ENCODE assay signal across 12 cellular contexts in the genomic region with DNA sequence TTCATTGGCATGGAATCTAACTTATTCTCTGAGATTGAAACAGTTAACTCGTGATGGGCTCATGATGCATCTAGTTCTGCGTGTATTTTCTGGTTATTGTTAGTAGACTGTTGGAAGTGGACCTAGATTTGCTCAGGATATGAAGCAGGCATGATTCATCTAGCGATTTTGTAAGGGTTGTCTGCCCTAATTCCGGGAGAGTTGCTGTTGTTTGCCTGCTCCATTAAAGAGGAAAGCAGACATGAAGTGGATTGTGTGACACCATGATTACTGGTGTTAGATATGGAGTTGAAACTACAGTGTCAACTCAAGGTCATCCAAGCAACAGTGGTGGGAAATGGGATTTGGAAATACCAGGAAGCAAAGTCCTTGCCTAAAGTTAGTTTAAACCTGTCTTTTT. TPM values are rescaled to one million over a fixed set of nuclear protein-coding genes. Genes with fewer than 3 reads are reported as not detected.
DNase-seq lines count a peak whose midpoint lies in the region; ATAC-seq, FAIRE-seq and TF ChIP-seq lines count a peak whose summit lies in the region.
"Had no signal": no experiment of that assay in that cellular context is flagged by ENCODE, and none has a peak within 500 bp of the region (broad histone marks: within the 10 kb centered on the region; RNA-seq: fewer than 3 reads in every experiment).

No MANE protein-coding gene starts in this region.

- no peaks in the 10 kb centered on the region for H3K4me1 Mint-ChIP-seq in activated CD8-positive, alpha-beta T cell treated with anti-CD3 and anti-CD28 coated beads, Interleukin-2, amount 10 ng/mL, durations not matched to agents 7 days and 5 days (ENCODE audit: low read depth)

- H3K4me3 Mint-ChIP-seq in activated CD8-positive, alpha-beta T cell treated with anti-CD3 and anti-CD28 coated beads, Interleukin-2, amount 10 ng/mL, durations not matched to agents 7 days and 5 days, result no peak overlapping the region

- in situ Hi-C loops in Caki2 (cut with HindIII; ENCODE audit: low pct_unique_long_range_greater_than_20kb, low sequenced_read_pairs), result no loop called here

- FAIRE-seq in bronchial epithelial cell (lab: Jason Lieb, UNC), result peak; percentile 66

- no peak overlapping the region for H3K27ac Mint-ChIP-seq in activated CD8-positive, alpha-beta T cell treated with anti-CD3 and anti-CD28 coated beads, Interleukin-2, amount 10 ng/mL, durations not matched to agents 7 days and 5 days

- H3K36me3 ChIP-seq in MG63 (no peaks in the 10 kb centered on the region), bronchial epithelial cell (ENCODE audit: control insufficient read depth, insufficient read depth, low read length) (no peaks in the 10 kb centered on the region)
- H3K36me3 ChIP-seq: spleen had no signal

- H3K36me3 Mint-ChIP-seq in activated CD8-positive, alpha-beta T cell treated with anti-CD3 and anti-CD28 coated beads, Interleukin-2, amount 10 ng/mL, durations not matched to agents 7 days and 5 days (ENCODE audit: low read depth), result no peaks in the 10 kb centered on the region

- TF ChIP-seq CTCF in bronchial epithelial cell (IDR thresholded peaks at IDR 0.05; ENCODE audit: insufficient read depth, low read length, severe bottlenecking), result no peak

- H3K4me3 ChIP-seq in MG63 (no peak overlapping the region), bronchial epithelial cell (ENCODE audit: low read depth, low read length) (no peak overlapping the region)
- H3K4me3 ChIP-seq: spleen had no signal

- no peaks in the 10 kb centered on the region for H3K27me3 ChIP-seq in MG63
- H3K27me3 ChIP-seq in bronchial epithelial cell (ENCODE audit: control insufficient read depth, insufficient read depth, low read length), result no peaks in the 10 kb centered on the region
- H3K27me3 ChIP-seq: spleen had no signal

- CTCF ChIA-PET in activated CD8-positive, alpha-beta T cell treated with anti-CD3 and anti-CD28 coated beads, Interleukin-2, amount 10 ng/mL, durations not matched to agents 7 days and 5 days (lab: Charles Lee), result no interaction called here

- no peaks in the 10 kb centered on the region for H3K9me3 ChIP-seq in MG63
- H3K9me3 ChIP-seq: spleen had no signal

- POLR2A ChIA-PET in activated CD8-positive, alpha-beta T cell treated with anti-CD3 and anti-CD28 coated beads, Interleukin-2, amount 10 ng/mL, durations not matched to agents 7 days and 5 days (lab: Charles Lee), result no interaction called here

- no peak for ATAC-seq in GM21515 (IDR thresholded peaks at IDR 0.05; ENCODE audit: unreplicated experiment)
- ATAC-seq in activated CD8-positive, alpha-beta T cell treated with anti-CD3 and anti-CD28 coated beads, Interleukin-2, amount 10 ng/mL, durations not matched to agents 7 days and 5 days, result no peak

- peak; percentile 10 for DNase-seq in Caki2 (ENCODE audit: low read depth)
- peak; percentile 55 for DNase-seq in MG63
- DNase-seq in bronchial epithelial cell (ENCODE audit: low read depth), result peak; percentile 99
- peak; percentile 87 to 98 for DNase-seq in lung microvascular endothelial cell (ENCODE audit: low read depth in 2 of 2)
- DNase-seq in NCI-H510A treated with DMSO at 0.1 percent for 48 hours (lab: John Stamatoyannopoulos, UW), result no peak
- DNase-seq in stimulated activated CD4-positive, alpha-beta T cell treated with anti-CD3 and anti-CD28 coated beads, Interleukin-4, amount 100 ng/mL, for 24 hours, result no peak
- no peak for DNase-seq in activated CD8-positive, alpha-beta T cell treated with anti-CD3 and anti-CD28 coated beads, Interleukin-2, amount 10 ng/mL, durations not matched to agents 7 days and 5 days
- DNase-seq: activated CD8-positive, alpha-beta memory T cell treated with anti-CD3 and anti-CD28 coated beads, Interleukin-2, amount 50 U/mL, for 48 hours; NCI-H1048; spleen; stimulated activated naive CD4-positive, alpha-beta T cell treated with Interleukin-2 at 50 U/mL for 16 hours had no signal

- H3K9me3 Mint-ChIP-seq in activated CD8-positive, alpha-beta T cell treated with anti-CD3 and anti-CD28 coated beads, Interleukin-2, amount 10 ng/mL, durations not matched to agents 7 days and 5 days (ENCODE audit: insufficient read depth), result no peaks in the 10 kb centered on the region

- no peaks in the 10 kb centered on the region for H3K27me3 Mint-ChIP-seq in activated CD8-positive, alpha-beta T cell treated with anti-CD3 and anti-CD28 coated beads, Interleukin-2, amount 10 ng/mL, durations not matched to agents 7 days and 5 days (ENCODE audit: low read depth)

RNA-seq across cellular contexts. Expression of a gene that starts 41.0 kb away (rescaled TPM):
- 77.4 and 81.8 TPM in 2 replicates for total RNA-seq in Caki2 (2014; rRNA removed; shearing (Covaris generic); ENCODE audit: low replicate concordance)
- 7.9 and 8.3 TPM in 2 replicates for total RNA-seq in MG63 (2014; rRNA removed; shearing (Covaris generic); ENCODE audit: low replicate concordance)
- total RNA-seq in bronchial epithelial cell, result 20.9 and 36.6 TPM in 2 replicates
- total RNA-seq in lung microvascular endothelial cell, result 61.7 and 109 TPM in 2 replicates
- under 1 TPM; 0.71 to 0.83 TPM for total RNA-seq in activated CD8-positive, alpha-beta T cell treated with anti-CD3 and anti-CD28 coated beads, Interleukin-2, amount 10 ng/mL, durations not matched to agents 7 days and 5 days

Comparison
In these comparisons a context has a peak if more than half of its experiments do, and no peak if none do; other contexts are left out.
1. DNase-seq: peak in Caki2 (single experiment), MG63 (single experiment), bronchial epithelial cell (single experiment) and lung microvascular endothelial cell (2 of 2); none in NCI-H510A treated with DMSO at 0.1 percent for 48 hours (single experiment), stimulated activated CD4-positive, alpha-beta T cell treated with anti-CD3 and anti-CD28 coated beads, Interleukin-4, amount 100 ng/mL, for 24 hours (single experiment) and activated CD8-positive, alpha-beta T cell treated with anti-CD3 and anti-CD28 coated beads, Interleukin-2, amount 10 ng/mL, durations not matched to agents 7 days and 5 days (single experiment).